Comparison of ENCODE assay signal across 9 cellular contexts in genomic region chr10:44995914-44996633, GRCh38. TPM values are rescaled to one million over a fixed set of nuclear protein-coding genes. Genes with fewer than 3 reads are reported as not detected.
DNase-seq lines count a peak whose midpoint lies in the region; ATAC-seq and TF ChIP-seq lines count a peak whose summit lies in the region.
"Had no signal": no experiment of that assay in that cellular context is flagged by ENCODE, and none has a peak within 500 bp of the region (broad histone marks: within the 10 kb centered on the region; RNA-seq: fewer than 3 reads in every experiment).

No MANE protein-coding gene starts in this region.

- no peak overlapping the region for H2BK12ac ChIP-seq in H9 (ENCODE audit: insufficient read length, low read depth, low read length)

- no peak overlapping the region for H2BK20ac ChIP-seq in H9 (ENCODE audit: low read depth, low read length, poor library complexity, severe bottlenecking)

- H3K18ac ChIP-seq in H9 (ENCODE audit: insufficient read length, low read depth, low read length) = no peak overlapping the region

- DNase-seq in colonic mucosa (no peak), lung (ENCODE audit: low spot score) (peak; percentile 32), testis (peak; percentile 81), H9 (no peak)
- no peak for DNase-seq in stimulated activated naive CD8-positive, alpha-beta T cell treated with anti-CD3 and anti-CD28 coated beads, Interleukin-15, amount 100 ng/mL, for 72 hours

- no peak overlapping the region for H3K56ac ChIP-seq in H9 (ENCODE audit: insufficient read length, low read depth, low read length)

- TF ChIP-seq POLR2A in testis (IDR thresholded peaks at IDR 0.05) = no peak

- no peak for ATAC-seq in lung (ENCODE audit: insufficient read depth, low FRiP score)
- ATAC-seq in GM21381 (IDR thresholded peaks at IDR 0.05; ENCODE audit: unreplicated experiment) = no peak
- no peak for ATAC-seq in stimulated activated naive CD8-positive, alpha-beta T cell treated with anti-CD3 and anti-CD28 coated beads, Interleukin-15, amount 100 ng/mL, for 72 hours
- ATAC-seq: esophagus mucosa, Panc1 had no signal

- H4K5ac ChIP-seq in H9 (ENCODE audit: insufficient read length, low read depth, low read length) = no peak overlapping the region

- H3K27ac ChIP-seq in colonic mucosa (peak overlapping the region; percentile 61), lung (ENCODE audit: low read depth in 1 of 2, low read length in 1 of 2) (peak overlapping the region; percentile 92 to 94), testis (peak overlapping the region; percentile 75 to 86), H9 (ENCODE audit: insufficient read length, low read depth, low read length) (no peak overlapping the region)

- H2BK120ac ChIP-seq in H9 (ENCODE audit: low read depth, low read length, poor library complexity, severe bottlenecking) = no peak overlapping the region

- H3K9me2 ChIP-seq in Loucy (replicated peaks; ENCODE audit: low read depth, low read length) = no peaks in the 10 kb centered on the region

- peaks cover 0 to 10% of the 10 kb centered on the region in 2 experiments; a peak in 3 of 5 replicates for H3K9me3 Mint-ChIP-seq in H9
- H3K9me3 Mint-ChIP-seq in stimulated activated naive CD8-positive, alpha-beta T cell treated with anti-CD3 and anti-CD28 coated beads, Interleukin-15, amount 100 ng/mL, for 72 hours = peaks cover 6% of the 10 kb centered on the region in 2 donors

- intact Hi-C loops in colonic mucosa (cut with DNase I) (no loop called here), testis (cut with DNase I; ENCODE audit: low total_unique reads) (no loop called here)

- peaks cover 51 to 56% of the 10 kb centered on the region in 2 experiments for H3K4me1 Mint-ChIP-seq in H9
- H3K4me1 Mint-ChIP-seq in stimulated activated naive CD8-positive, alpha-beta T cell treated with anti-CD3 and anti-CD28 coated beads, Interleukin-15, amount 100 ng/mL, for 72 hours = peaks cover 39% of the 10 kb centered on the region

- no peaks in the 10 kb centered on the region for H3K27me3 ChIP-seq in Loucy (ENCODE audit: insufficient read depth, low read length, poor library complexity, severe bottlenecking)
- H3K27me3 ChIP-seq in colonic mucosa = no peaks in the 10 kb centered on the region
- H3K27me3 ChIP-seq in lung (ENCODE audit: control insufficient read depth, insufficient read depth) = no peaks in the 10 kb centered on the region
- no peaks in the 10 kb centered on the region for H3K27me3 ChIP-seq in testis
- no peaks in the 10 kb centered on the region for H3K27me3 ChIP-seq in H9 (ENCODE audit: insufficient read depth, low read length)

- H3K9me3 ChIP-seq in Loucy (ENCODE audit: insufficient read depth, low read depth, low read length) = no peaks in the 10 kb centered on the region
- no peaks in the 10 kb centered on the region for H3K9me3 ChIP-seq in colonic mucosa
- H3K9me3 ChIP-seq in lung (ENCODE audit: control insufficient read depth in 2 of 2, insufficient read depth in 1 of 2, low read length in 1 of 2) = no peaks in the 10 kb centered on the region
- no peaks in the 10 kb centered on the region for H3K9me3 ChIP-seq in testis
- H3K9me3 ChIP-seq in H9 (ENCODE audit: control insufficient read depth, low read depth, low read length) = no peaks in the 10 kb centered on the region

- H3K36me3 ChIP-seq in Loucy (ENCODE audit: insufficient read depth, low read length) (no peaks in the 10 kb centered on the region), colonic mucosa (no peaks in the 10 kb centered on the region), lung (ENCODE audit: control insufficient read depth in 2 of 2, insufficient read depth in 2 of 2, low read length in 2 of 2) (peaks cover 2 to 8% of the 10 kb centered on the region in 2 donors), testis (ENCODE audit: low read depth, missing control alignments) (no peaks in the 10 kb centered on the region)

- no peak overlapping the region for H3K4ac ChIP-seq in H9 (ENCODE audit: low read depth, low read length)

- 8 to 25% methylated on average over 9 of the region's 9 CpGs for WGBS in lung, 2 donors
- 47% methylated on average over 2 to 9 of the region's 9 CpGs for WGBS in testis, 2 donors
- no CpG with 5 or more reads among the region's 9 CpGs for WGBS in H9 (ENCODE audit: extremely low coverage, insufficient read length, low lambda C conversion rate)

- H3K4me2 ChIP-seq in Loucy (ENCODE audit: low read depth, low read length, poor library complexity, severe bottlenecking) = peak overlapping the region; percentile 74
- no peak overlapping the region for H3K4me2 ChIP-seq in H9 (ENCODE audit: insufficient read depth, insufficient read length, low read length)

- no peak overlapping the region for H4K8ac ChIP-seq in H9 (replicated peaks; ENCODE audit: insufficient read length, low read depth, low read length)

- H3K4me1 ChIP-seq in Loucy (ENCODE audit: insufficient read depth, low read length, poor library complexity, severe bottlenecking) = peaks cover 70% of the 10 kb centered on the region
- H3K4me1 ChIP-seq in colonic mucosa = no peaks in the 10 kb centered on the region
- peaks cover 21 to 32% of the 10 kb centered on the region in 2 donors for H3K4me1 ChIP-seq in lung (ENCODE audit: control insufficient read depth in 2 of 2, insufficient read depth in 2 of 2, low read length in 2 of 2)
- peaks cover 53% of the 10 kb centered on the region for H3K4me1 ChIP-seq in testis
- H3K4me1 ChIP-seq in H9 (ENCODE audit: insufficient read depth, low read length) = no peaks in the 10 kb centered on the region; the same call in none of the 2 replicates

- H3K79me2 ChIP-seq in Loucy (ENCODE audit: insufficient read depth, low read length) = peaks cover 30% of the 10 kb centered on the region
- H3K79me2 ChIP-seq in H9 (ENCODE audit: insufficient read depth, low read length) = no peaks in the 10 kb centered on the region

- H2BK15ac ChIP-seq in H9 (ENCODE audit: low read depth, low read length) = no peak overlapping the region

- no peak overlapping the region for H3T11ph ChIP-seq in H9 (ENCODE audit: low read length)

- no peak overlapping the region for H2BK5ac ChIP-seq in H9 (ENCODE audit: insufficient read length, low read length)

- H3K36me3 Mint-ChIP-seq in H9 (ENCODE audit: insufficient read depth in 1 of 3, low read depth in 3 of 3) = peaks cover 3 to 25% (median 5%) of the 10 kb centered on the region in 3 experiments; a peak in 5 of 7 replicates

- no peak overlapping the region for H3K14ac ChIP-seq in H9 (ENCODE audit: insufficient read depth, low read length)

- no peaks in the 10 kb centered on the region for H3K23me2 ChIP-seq in H9 (ENCODE audit: insufficient read length, low read depth, low read length, poor library complexity, severe bottlenecking)

- no peak overlapping the region for H3K23ac ChIP-seq in H9 (ENCODE audit: insufficient read length, low read depth, low read length)

- H4K20me1 ChIP-seq in Loucy (ENCODE audit: insufficient read depth, low read length, poor library complexity, severe bottlenecking) (no peaks in the 10 kb centered on the region), H9 (ENCODE audit: control insufficient read depth, insufficient read depth, insufficient read length) (no peaks in the 10 kb centered on the region)

- H3K27ac Mint-ChIP-seq in H9 = no peak overlapping the region; a peak in 1 of 7 replicates
- peak overlapping the region in 1 of 2 donors; percentile 86 for H3K27ac Mint-ChIP-seq in stimulated activated naive CD8-positive, alpha-beta T cell treated with anti-CD3 and anti-CD28 coated beads, Interleukin-15, amount 100 ng/mL, for 72 hours

- H3K27me3 Mint-ChIP-seq in H9 (ENCODE audit: low read depth) = peaks cover 12% of the 10 kb centered on the region
- H3K27me3 Mint-ChIP-seq in stimulated activated naive CD8-positive, alpha-beta T cell treated with anti-CD3 and anti-CD28 coated beads, Interleukin-15, amount 100 ng/mL, for 72 hours = peaks cover 7% of the 10 kb centered on the region

- H3K4me3 Mint-ChIP-seq in H9 = no peak overlapping the region
- H3K4me3 Mint-ChIP-seq in stimulated activated naive CD8-positive, alpha-beta T cell treated with anti-CD3 and anti-CD28 coated beads, Interleukin-15, amount 100 ng/mL, for 72 hours = no peak overlapping the region

- no peaks in the 10 kb centered on the region for H3K79me1 ChIP-seq in H9 (ENCODE audit: insufficient read depth, low read depth, low read length, poor library complexity, severe bottlenecking)

- H3K9ac ChIP-seq in Loucy (ENCODE audit: low read depth, low read length, poor library complexity, severe bottlenecking) (peak overlapping the region; percentile 71), colonic mucosa (ENCODE audit: low read depth in 2 of 2, low read length in 2 of 2) (no peak overlapping the region), H9 (ENCODE audit: extremely low read depth, insufficient read length, low read length) (no peak overlapping the region)

- H4K91ac ChIP-seq in H9 (ENCODE audit: insufficient read length, low read depth, low read length) = no peak overlapping the region

- peaks cover 18% of the 10 kb centered on the region; the same call in 1 of the 2 replicates for H3F3A ChIP-seq in Loucy (ENCODE audit: low read depth)

- no peak for TF ChIP-seq CTCF in Loucy (conservative IDR thresholded peaks at IDR 0.05; ENCODE audit: low read length)
- no peak for TF ChIP-seq CTCF in colonic mucosa (IDR thresholded peaks at IDR 0.05)
- TF ChIP-seq CTCF in lung (IDR thresholded peaks at IDR 0.05; ENCODE audit: control extremely low read depth, extremely low read depth) = no peak
- TF ChIP-seq CTCF in testis (IDR thresholded peaks at IDR 0.05) = no peak
- no peak for TF ChIP-seq CTCF in H9 (conservative IDR thresholded peaks at IDR 0.05)

- H3K4me3 ChIP-seq in Loucy (ENCODE audit: low read length, poor library complexity, severe bottlenecking) = peak overlapping the region; percentile 49
- H3K4me3 ChIP-seq in colonic mucosa = no peak overlapping the region
- H3K4me3 ChIP-seq in lung = no peak overlapping the region
- H3K4me3 ChIP-seq in testis = no peak overlapping the region

- no peak overlapping the region for H2AK5ac ChIP-seq in H9 (ENCODE audit: insufficient read length, low read length)

- H2AFZ ChIP-seq in Loucy (ENCODE audit: low read length) (no peak overlapping the region), H9 (ENCODE audit: low read length) (no peak overlapping the region)

RNA-seq across cellular contexts. Expression of gene ZNF22, which starts 4.6 kb away (rescaled TPM):
- total RNA-seq in colonic mucosa = 10 to 100 TPM; 16.5 to 17.3 TPM
- 10 to 100 TPM; 17.7 to 40.7 TPM for total RNA-seq in lung
- 10 to 100 TPM; 16.8 to 18.6 TPM for polyA plus RNA-seq in lung
- 10 to 100 TPM; 12.6 TPM for total RNA-seq in testis
- 12.6 TPM for polyA plus RNA-seq in testis (ENCODE audit: insufficient read depth, low read depth, low replicate concordance)
- 36.9 and 37.6 TPM in 2 replicates for total RNA-seq in H9 (2021)

RNA-seq across cellular contexts. Expression of gene DEPP1, which starts 17.5 kb away (rescaled TPM):
- 10 to 100 TPM; 11.1 to 20.2 TPM for total RNA-seq in colonic mucosa
- 100 to 1,000 TPM in 1 of 2 donors, 10 to 100 TPM in 1; 37.0 to 149 TPM for total RNA-seq in lung
- polyA plus RNA-seq in lung = 10 to 100 TPM; 48.3 to 91.9 TPM
- 10 to 100 TPM; 33.1 to 84.9 TPM for total RNA-seq in testis
- 29.1 TPM for polyA plus RNA-seq in testis (ENCODE audit: insufficient read depth, low read depth, low replicate concordance)
- total RNA-seq in H9 (2021) = 1.7 and 2.4 TPM in 2 replicates

RNA-seq across cellular contexts. Expression of gene RASSF4, which starts 36.5 kb away (rescaled TPM):
- total RNA-seq in colonic mucosa = 10 to 100 TPM; 13.1 to 19.9 TPM
- 10 to 100 TPM; 38.8 to 44.3 TPM for total RNA-seq in lung
- polyA plus RNA-seq in lung = 10 to 100 TPM; 19.5 to 55.4 TPM
- total RNA-seq in testis = 10 to 100 TPM; 53.1 to 68.1 TPM
- polyA plus RNA-seq in testis (ENCODE audit: insufficient read depth, low read depth, low replicate concordance) = 28.2 TPM
- 11.3 and 11.5 TPM in 2 replicates for total RNA-seq in H9 (2021)

Comparison
In these comparisons a context has a peak if more than half of its experiments do, and no peak if none do; other contexts are left out.
1. DNase-seq: peak in lung (single experiment) and testis (single experiment); none in colonic mucosa (single experiment), H9 (single experiment) and stimulated activated naive CD8-positive, alpha-beta T cell treated with anti-CD3 and anti-CD28 coated beads, Interleukin-15, amount 100 ng/mL, for 72 hours (0 of 2).